Comparison of ENCODE assay signal across 2 cellular contexts in genomic region chr3:50509715-50510114, GRCh38.
TF ChIP-seq lines count a peak whose summit lies in the region.

No MANE protein-coding gene starts in this region.

TF ChIP-seq in H1, 55 proteins besides CTCF, POLR2A, EP300 and RAD21 (continued from another document):
- TF ChIP-seq SP1 (IDR thresholded peaks at IDR 0.05; ENCODE audit: low read depth, low read length) (no peak), KDM4A (IDR thresholded peaks at IDR 0.05; ENCODE audit: low read depth, low read length, severe bottlenecking) (no peak), FOSL1 (IDR thresholded peaks at IDR 0.05; ENCODE audit: insufficient read depth, low read depth, low read length) (no peak), TCF12 (IDR thresholded peaks at IDR 0.05; ENCODE audit: low read depth, low read length) (no peak), SIRT6 (IDR thresholded peaks at IDR 0.05; ENCODE audit: low read length) (no peak), KDM1A (IDR thresholded peaks at IDR 0.05; ENCODE audit: borderline replicate concordance, low read length) (no peak), SUZ12 (IDR thresholded peaks at IDR 0.05; ENCODE audit: low read length) (no peak), ATF2 (IDR thresholded peaks at IDR 0.05; ENCODE audit: low read length) (no peak), CTBP2 (IDR thresholded peaks at IDR 0.05; ENCODE audit: borderline replicate concordance, insufficient read depth, insufficient read length, low read length) (no peak), RNF2 (IDR thresholded peaks at IDR 0.05; ENCODE audit: borderline replicate concordance, low read depth, low read length, missing control alignments, poor library complexity, severe bottlenecking) (no peak), ZNF274 (IDR thresholded peaks at IDR 0.05; ENCODE audit: borderline replicate concordance, extremely low read depth, low read length) (no peak), RBBP5 (IDR thresholded peaks at IDR 0.05; ENCODE audit: borderline replicate concordance, low read depth, low read length) (no peak), TAF7 (optimal IDR thresholded peaks at IDR 0.05; ENCODE audit: borderline replicate concordance, low read depth, low read length) (no peak), CEBPB (IDR thresholded peaks at IDR 0.05; ENCODE audit: low read depth, low read length) (no peak), NANOG (IDR thresholded peaks at IDR 0.05; ENCODE audit: insufficient read depth, low read depth, low read length, poor library complexity, severe bottlenecking) (no peak), ATF3 (IDR thresholded peaks at IDR 0.05; ENCODE audit: insufficient read depth, low read depth, low read length) (no peak)

TF ChIP-seq in SK-N-SH treated with all-trans-retinoic acid at 6 μM for 48 hours, 23 proteins besides CTCF, POLR2A, EP300 and RAD21 (continued from another document):
- no peak for TF ChIP-seq ISL1 (CRISPR knock-in tag; IDR thresholded peaks at IDR 0.05)
- no peak for TF ChIP-seq ZNF70 (CRISPR knock-in tag; IDR thresholded peaks at IDR 0.05)
- no peak for TF ChIP-seq TSHZ2 (CRISPR knock-in tag; IDR thresholded peaks at IDR 0.05)
- TF ChIP-seq ARNTL (CRISPR knock-in tag; IDR thresholded peaks at IDR 0.05; ENCODE audit: borderline replicate concordance, low read depth), result no peak
- TF ChIP-seq ZNF565 (CRISPR knock-in tag; conservative IDR thresholded peaks at IDR 0.05; ENCODE audit: low read depth), result no peak
- TF ChIP-seq GLIS3 (CRISPR knock-in tag; IDR thresholded peaks at IDR 0.05), result no peak
- no peak for TF ChIP-seq ESRRG (CRISPR knock-in tag; IDR thresholded peaks at IDR 0.05)
- TF ChIP-seq OSR1 (CRISPR knock-in tag; IDR thresholded peaks at IDR 0.05), result no peak
- TF ChIP-seq ZFP3 (CRISPR knock-in tag; IDR thresholded peaks at IDR 0.05), result no peak
- TF ChIP-seq TOX (CRISPR knock-in tag; IDR thresholded peaks at IDR 0.05; ENCODE audit: borderline replicate concordance), result no peak
- TF ChIP-seq SNAI2 (CRISPR knock-in tag; IDR thresholded peaks at IDR 0.05), result no peak
- TF ChIP-seq PATZ1 (CRISPR knock-in tag; IDR thresholded peaks at IDR 0.05; ENCODE audit: borderline replicate concordance), result no peak
- TF ChIP-seq CSRNP3 (CRISPR knock-in tag; IDR thresholded peaks at IDR 0.05), result no peak
- no peak for TF ChIP-seq POU6F1 (CRISPR knock-in tag; IDR thresholded peaks at IDR 0.05; ENCODE audit: borderline replicate concordance, low read depth)
- TF ChIP-seq ZC3H10 (CRISPR knock-in tag; IDR thresholded peaks at IDR 0.05), result no peak
TF ChIP-seq in SK-N-SH treated with all-trans-retinoic acid at 6 μM for 48 hours: peak in this region for 0.
